In the genomic region with DNA sequence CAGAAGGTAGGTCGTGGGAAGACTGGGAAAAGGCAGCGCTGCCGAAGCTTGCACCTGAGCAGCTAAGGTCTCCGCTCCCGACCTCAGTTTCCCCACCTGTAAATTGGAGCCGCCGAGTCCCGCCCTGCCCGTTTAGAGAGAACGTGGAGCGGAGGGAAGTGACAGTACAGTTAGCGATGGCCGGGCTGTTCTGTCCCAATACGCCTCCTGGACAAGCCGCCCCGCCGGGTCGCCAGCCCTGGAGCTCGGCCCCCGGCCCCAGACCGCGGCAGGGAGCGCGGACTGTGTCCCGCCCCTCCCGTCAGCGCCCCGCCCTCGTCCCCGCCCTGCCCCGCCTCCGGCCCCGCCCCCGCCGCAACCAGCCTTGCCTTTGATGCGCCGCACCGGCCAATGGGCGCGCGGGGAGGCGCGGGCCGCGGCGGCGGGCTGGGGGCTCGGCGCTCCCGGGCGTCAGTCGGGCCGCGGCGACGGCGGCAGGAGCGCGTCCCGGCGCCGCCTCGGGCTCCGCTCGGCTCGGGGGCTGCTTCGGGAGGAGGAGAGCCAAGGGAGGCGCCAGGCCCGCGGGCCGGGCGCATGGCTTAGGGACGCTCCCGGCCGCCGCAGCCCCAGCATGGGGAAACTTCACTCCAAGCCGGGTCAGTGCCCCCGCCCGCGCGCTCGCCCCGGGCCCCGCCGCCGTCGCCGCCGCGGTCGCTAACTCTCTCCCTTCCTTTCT, we compare ENCODE assay signal across 1 cellular context.
A peak's percentile ranks its signal among the peaks of the same experiment; 100 is the strongest.
TF ChIP-seq lines count a peak whose summit lies in the region.

A gene with protein sequence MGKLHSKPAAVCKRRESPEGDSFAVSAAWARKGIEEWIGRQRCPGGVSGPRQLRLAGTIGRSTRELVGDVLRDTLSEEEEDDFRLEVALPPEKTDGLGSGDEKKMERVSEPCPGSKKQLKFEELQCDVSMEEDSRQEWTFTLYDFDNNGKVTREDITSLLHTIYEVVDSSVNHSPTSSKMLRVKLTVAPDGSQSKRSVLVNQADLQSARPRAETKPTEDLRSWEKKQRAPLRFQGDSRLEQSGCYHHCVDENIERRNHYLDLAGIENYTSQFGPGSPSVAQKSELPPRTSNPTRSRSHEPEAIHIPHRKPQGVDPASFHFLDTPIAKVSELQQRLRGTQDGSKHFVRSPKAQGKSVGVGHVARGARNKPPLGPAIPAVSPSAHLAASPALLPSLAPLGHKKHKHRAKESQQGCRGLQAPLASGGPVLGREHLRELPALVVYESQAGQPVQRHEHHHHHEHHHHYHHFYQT (plus strand): TSS at position 453 of the 715 bp plus-strand sequence. CDS start 158 bp downstream, at position 611.

TF ChIP-seq in HepG2, 621 proteins besides CTCF, POLR2A, EP300 and RAD21 (continued from another document and continues in another):
- TF ChIP-seq, protein P1, sequence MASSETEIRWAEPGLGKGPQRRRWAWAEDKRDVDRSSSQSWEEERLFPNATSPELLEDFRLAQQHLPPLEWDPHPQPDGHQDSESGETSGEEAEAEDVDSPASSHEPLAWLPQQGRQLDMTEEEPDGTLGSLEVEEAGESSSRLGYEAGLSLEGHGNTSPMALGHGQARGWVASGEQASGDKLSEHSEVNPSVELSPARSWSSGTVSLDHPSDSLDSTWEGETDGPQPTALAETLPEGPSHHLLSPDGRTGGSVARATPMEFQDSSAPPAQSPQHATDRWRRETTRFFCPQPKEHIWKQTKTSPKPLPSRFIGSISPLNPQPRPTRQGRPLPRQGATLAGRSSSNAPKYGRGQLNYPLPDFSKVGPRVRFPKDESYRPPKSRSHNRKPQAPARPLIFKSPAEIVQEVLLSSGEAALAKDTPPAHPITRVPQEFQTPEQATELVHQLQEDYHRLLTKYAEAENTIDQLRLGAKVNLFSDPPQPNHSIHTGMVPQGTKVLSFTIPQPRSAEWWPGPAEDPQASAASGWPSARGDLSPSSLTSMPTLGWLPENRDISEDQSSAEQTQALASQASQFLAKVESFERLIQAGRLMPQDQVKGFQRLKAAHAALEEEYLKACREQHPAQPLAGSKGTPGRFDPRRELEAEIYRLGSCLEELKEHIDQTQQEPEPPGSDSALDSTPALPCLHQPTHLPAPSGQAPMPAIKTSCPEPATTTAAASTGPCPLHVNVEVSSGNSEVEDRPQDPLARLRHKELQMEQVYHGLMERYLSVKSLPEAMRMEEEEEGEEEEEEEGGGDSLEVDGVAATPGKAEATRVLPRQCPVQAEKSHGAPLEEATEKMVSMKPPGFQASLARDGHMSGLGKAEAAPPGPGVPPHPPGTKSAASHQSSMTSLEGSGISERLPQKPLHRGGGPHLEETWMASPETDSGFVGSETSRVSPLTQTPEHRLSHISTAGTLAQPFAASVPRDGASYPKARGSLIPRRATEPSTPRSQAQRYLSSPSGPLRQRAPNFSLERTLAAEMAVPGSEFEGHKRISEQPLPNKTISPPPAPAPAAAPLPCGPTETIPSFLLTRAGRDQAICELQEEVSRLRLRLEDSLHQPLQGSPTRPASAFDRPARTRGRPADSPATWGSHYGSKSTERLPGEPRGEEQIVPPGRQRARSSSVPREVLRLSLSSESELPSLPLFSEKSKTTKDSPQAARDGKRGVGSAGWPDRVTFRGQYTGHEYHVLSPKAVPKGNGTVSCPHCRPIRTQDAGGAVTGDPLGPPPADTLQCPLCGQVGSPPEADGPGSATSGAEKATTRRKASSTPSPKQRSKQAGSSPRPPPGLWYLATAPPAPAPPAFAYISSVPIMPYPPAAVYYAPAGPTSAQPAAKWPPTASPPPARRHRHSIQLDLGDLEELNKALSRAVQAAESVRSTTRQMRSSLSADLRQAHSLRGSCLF (CRISPR knock-in tag; IDR thresholded peaks at IDR 0.05; ENCODE audit: borderline replicate concordance) = no peak
- TF ChIP-seq TEAD2 (CRISPR knock-in tag; IDR thresholded peaks at IDR 0.05) (no peak), ARNT2 (CRISPR knock-in tag; IDR thresholded peaks at IDR 0.05; ENCODE audit: low read depth) (peak; percentile 81), ZNF556 (CRISPR knock-in tag; IDR thresholded peaks at IDR 0.05; ENCODE audit: borderline replicate concordance) (no peak), ATAD3A (CRISPR knock-in tag; IDR thresholded peaks at IDR 0.05) (no peak), FOSL2 (CRISPR knock-in tag; IDR thresholded peaks at IDR 0.05) (no peak), ELF4 (CRISPR knock-in tag; IDR thresholded peaks at IDR 0.05; ENCODE audit: borderline replicate concordance) (no peak), PAF1 (CRISPR knock-in tag; IDR thresholded peaks at IDR 0.05) (no peak), ZFY (CRISPR knock-in tag; IDR thresholded peaks at IDR 0.05) (peak; percentile 77; the same call in 1 of the 2 replicates), MIER3 (CRISPR knock-in tag; IDR thresholded peaks at IDR 0.05; ENCODE audit: borderline replicate concordance) (no peak), JDP2 (CRISPR knock-in tag; IDR thresholded peaks at IDR 0.05; ENCODE audit: borderline replicate concordance) (no peak; the same call in 1 of the 2 replicates), CHD4 (IDR thresholded peaks at IDR 0.05; ENCODE audit: borderline replicate concordance, low read length) (no peak), ZNF160 (CRISPR knock-in tag; IDR thresholded peaks at IDR 0.05) (no peak), SPEN (CRISPR knock-in tag; IDR thresholded peaks at IDR 0.05; ENCODE audit: low read depth) (0 out of 2 replicates have a peak, but pooled peaks have one; percentile 7), HNRNPL (IDR thresholded peaks at IDR 0.05; ENCODE audit: low read depth, low read length) (no peak; the same call in 1 of the 2 replicates), ZNF10 (CRISPR knock-in tag; IDR thresholded peaks at IDR 0.05; ENCODE audit: borderline replicate concordance, low read depth) (no peak), RELA (CRISPR knock-in tag; IDR thresholded peaks at IDR 0.05) (no peak), FOXO1 (CRISPR knock-in tag; IDR thresholded peaks at IDR 0.05) (0 out of 2 replicates have a peak, but pooled peaks have one; percentile 14), CENPX (CRISPR knock-in tag; IDR thresholded peaks at IDR 0.05) (no peak), SAFB2 (CRISPR knock-in tag; IDR thresholded peaks at IDR 0.05; ENCODE audit: borderline replicate concordance, low read depth) (no peak), MIXL1 (CRISPR knock-in tag; IDR thresholded peaks at IDR 0.05) (no peak), KAT7 (CRISPR knock-in tag; IDR thresholded peaks at IDR 0.05; ENCODE audit: borderline replicate concordance) (peak; percentile 46; the same call in 1 of the 2 replicates), CBX5 (CRISPR knock-in tag; IDR thresholded peaks at IDR 0.05; ENCODE audit: borderline replicate concordance) (no peak), ZNF883 (CRISPR knock-in tag; IDR thresholded peaks at IDR 0.05; ENCODE audit: not compliant biosample characterization) (peak; percentile 50), EEA1 (CRISPR knock-in tag; IDR thresholded peaks at IDR 0.05; ENCODE audit: borderline replicate concordance) (0 out of 2 replicates have a peak, but pooled peaks have one; percentile 22), TCF12 (IDR thresholded peaks at IDR 0.05) (no peak), TCF12 (CRISPR knock-in tag; IDR thresholded peaks at IDR 0.05) (no peak), ARID2 (CRISPR knock-in tag; IDR thresholded peaks at IDR 0.05; ENCODE audit: borderline replicate concordance) (no peak), SMC3 (IDR thresholded peaks at IDR 0.05; ENCODE audit: low read length) (no peak)
- TF ChIP-seq, protein P2, sequence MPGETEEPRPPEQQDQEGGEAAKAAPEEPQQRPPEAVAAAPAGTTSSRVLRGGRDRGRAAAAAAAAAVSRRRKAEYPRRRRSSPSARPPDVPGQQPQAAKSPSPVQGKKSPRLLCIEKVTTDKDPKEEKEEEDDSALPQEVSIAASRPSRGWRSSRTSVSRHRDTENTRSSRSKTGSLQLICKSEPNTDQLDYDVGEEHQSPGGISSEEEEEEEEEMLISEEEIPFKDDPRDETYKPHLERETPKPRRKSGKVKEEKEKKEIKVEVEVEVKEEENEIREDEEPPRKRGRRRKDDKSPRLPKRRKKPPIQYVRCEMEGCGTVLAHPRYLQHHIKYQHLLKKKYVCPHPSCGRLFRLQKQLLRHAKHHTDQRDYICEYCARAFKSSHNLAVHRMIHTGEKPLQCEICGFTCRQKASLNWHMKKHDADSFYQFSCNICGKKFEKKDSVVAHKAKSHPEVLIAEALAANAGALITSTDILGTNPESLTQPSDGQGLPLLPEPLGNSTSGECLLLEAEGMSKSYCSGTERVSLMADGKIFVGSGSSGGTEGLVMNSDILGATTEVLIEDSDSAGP (CRISPR knock-in tag; IDR thresholded peaks at IDR 0.05; ENCODE audit: borderline replicate concordance) = peak; percentile 20; the same call in 1 of the 2 replicates
- TF ChIP-seq, protein P3, sequence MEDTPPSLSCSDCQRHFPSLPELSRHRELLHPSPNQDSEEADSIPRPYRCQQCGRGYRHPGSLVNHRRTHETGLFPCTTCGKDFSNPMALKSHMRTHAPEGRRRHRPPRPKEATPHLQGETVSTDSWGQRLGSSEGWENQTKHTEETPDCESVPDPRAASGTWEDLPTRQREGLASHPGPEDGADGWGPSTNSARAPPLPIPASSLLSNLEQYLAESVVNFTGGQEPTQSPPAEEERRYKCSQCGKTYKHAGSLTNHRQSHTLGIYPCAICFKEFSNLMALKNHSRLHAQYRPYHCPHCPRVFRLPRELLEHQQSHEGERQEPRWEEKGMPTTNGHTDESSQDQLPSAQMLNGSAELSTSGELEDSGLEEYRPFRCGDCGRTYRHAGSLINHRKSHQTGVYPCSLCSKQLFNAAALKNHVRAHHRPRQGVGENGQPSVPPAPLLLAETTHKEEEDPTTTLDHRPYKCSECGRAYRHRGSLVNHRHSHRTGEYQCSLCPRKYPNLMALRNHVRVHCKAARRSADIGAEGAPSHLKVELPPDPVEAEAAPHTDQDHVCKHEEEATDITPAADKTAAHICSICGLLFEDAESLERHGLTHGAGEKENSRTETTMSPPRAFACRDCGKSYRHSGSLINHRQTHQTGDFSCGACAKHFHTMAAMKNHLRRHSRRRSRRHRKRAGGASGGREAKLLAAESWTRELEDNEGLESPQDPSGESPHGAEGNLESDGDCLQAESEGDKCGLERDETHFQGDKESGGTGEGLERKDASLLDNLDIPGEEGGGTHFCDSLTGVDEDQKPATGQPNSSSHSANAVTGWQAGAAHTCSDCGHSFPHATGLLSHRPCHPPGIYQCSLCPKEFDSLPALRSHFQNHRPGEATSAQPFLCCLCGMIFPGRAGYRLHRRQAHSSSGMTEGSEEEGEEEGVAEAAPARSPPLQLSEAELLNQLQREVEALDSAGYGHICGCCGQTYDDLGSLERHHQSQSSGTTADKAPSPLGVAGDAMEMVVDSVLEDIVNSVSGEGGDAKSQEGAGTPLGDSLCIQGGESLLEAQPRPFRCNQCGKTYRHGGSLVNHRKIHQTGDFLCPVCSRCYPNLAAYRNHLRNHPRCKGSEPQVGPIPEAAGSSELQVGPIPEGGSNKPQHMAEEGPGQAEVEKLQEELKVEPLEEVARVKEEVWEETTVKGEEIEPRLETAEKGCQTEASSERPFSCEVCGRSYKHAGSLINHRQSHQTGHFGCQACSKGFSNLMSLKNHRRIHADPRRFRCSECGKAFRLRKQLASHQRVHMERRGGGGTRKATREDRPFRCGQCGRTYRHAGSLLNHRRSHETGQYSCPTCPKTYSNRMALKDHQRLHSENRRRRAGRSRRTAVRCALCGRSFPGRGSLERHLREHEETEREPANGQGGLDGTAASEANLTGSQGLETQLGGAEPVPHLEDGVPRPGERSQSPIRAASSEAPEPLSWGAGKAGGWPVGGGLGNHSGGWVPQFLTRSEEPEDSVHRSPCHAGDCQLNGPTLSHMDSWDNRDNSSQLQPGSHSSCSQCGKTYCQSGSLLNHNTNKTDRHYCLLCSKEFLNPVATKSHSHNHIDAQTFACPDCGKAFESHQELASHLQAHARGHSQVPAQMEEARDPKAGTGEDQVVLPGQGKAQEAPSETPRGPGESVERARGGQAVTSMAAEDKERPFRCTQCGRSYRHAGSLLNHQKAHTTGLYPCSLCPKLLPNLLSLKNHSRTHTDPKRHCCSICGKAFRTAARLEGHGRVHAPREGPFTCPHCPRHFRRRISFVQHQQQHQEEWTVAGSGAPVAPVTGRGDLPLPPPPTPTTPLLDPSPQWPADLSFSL (CRISPR knock-in tag; IDR thresholded peaks at IDR 0.05) = no peak
- TF ChIP-seq, protein P4, sequence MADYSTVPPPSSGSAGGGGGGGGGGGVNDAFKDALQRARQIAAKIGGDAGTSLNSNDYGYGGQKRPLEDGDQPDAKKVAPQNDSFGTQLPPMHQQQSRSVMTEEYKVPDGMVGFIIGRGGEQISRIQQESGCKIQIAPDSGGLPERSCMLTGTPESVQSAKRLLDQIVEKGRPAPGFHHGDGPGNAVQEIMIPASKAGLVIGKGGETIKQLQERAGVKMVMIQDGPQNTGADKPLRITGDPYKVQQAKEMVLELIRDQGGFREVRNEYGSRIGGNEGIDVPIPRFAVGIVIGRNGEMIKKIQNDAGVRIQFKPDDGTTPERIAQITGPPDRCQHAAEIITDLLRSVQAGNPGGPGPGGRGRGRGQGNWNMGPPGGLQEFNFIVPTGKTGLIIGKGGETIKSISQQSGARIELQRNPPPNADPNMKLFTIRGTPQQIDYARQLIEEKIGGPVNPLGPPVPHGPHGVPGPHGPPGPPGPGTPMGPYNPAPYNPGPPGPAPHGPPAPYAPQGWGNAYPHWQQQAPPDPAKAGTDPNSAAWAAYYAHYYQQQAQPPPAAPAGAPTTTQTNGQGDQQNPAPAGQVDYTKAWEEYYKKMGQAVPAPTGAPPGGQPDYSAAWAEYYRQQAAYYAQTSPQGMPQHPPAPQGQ (CRISPR knock-in tag; IDR thresholded peaks at IDR 0.05; ENCODE audit: borderline replicate concordance) = no peak
- TF ChIP-seq, protein P5, sequence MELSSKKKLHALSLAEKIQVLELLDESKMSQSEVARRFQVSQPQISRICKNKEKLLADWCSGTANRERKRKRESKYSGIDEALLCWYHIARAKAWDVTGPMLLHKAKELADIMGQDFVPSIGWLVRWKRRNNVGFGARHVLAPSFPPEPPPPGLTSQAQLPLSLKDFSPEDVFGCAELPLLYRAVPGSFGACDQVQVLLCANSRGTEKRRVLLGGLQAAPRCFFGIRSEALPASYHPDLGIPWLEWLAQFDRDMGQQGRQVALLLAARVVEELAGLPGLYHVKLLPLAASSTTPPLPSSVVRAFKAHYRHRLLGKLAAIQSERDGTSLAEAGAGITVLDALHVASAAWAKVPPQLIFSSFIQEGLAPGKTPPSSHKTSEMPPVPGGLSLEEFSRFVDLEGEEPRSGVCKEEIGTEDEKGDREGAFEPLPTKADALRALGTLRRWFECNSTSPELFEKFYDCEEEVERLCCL (CRISPR knock-in tag; IDR thresholded peaks at IDR 0.05; ENCODE audit: borderline replicate concordance) = no peak
- TF ChIP-seq, protein P6, sequence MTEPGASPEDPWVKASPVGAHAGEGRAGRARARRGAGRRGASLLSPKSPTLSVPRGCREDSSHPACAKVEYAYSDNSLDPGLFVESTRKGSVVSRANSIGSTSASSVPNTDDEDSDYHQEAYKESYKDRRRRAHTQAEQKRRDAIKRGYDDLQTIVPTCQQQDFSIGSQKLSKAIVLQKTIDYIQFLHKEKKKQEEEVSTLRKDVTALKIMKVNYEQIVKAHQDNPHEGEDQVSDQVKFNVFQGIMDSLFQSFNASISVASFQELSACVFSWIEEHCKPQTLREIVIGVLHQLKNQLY (CRISPR knock-in tag; IDR thresholded peaks at IDR 0.05) = no peak
- TF ChIP-seq, protein P7, sequence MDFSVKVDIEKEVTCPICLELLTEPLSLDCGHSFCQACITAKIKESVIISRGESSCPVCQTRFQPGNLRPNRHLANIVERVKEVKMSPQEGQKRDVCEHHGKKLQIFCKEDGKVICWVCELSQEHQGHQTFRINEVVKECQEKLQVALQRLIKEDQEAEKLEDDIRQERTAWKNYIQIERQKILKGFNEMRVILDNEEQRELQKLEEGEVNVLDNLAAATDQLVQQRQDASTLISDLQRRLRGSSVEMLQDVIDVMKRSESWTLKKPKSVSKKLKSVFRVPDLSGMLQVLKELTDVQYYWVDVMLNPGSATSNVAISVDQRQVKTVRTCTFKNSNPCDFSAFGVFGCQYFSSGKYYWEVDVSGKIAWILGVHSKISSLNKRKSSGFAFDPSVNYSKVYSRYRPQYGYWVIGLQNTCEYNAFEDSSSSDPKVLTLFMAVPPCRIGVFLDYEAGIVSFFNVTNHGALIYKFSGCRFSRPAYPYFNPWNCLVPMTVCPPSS (IDR thresholded peaks at IDR 0.05) = no peak
